ENCODE assay signal across 26 cellular contexts in the genomic region with DNA sequence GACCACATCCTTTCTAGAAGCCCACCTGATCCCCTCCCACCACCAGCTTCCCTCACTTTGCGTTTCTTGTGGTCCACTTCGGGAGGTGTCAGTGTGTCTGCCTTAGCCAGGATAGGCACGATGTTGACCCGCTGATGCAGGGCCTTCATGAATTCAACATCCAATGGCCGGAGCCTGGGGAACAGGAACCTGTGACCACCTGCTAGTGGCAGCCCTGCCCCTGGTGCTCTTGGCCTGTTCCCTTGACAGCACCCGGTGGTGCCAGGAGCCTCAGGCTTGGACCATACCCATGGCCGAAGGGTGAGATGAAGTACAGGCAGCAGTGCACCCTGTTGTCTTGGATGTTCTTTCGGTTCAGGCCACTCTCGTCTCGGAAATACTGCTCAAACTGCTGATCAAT. TPM values are rescaled to one million over a fixed set of nuclear protein-coding genes. Genes with fewer than 3 reads are reported as not detected.
"Had no signal": no experiment of that assay in that cellular context is flagged by ENCODE, and none has a peak within 500 bp of the region (broad histone marks: within the 10 kb centered on the region; RNA-seq: fewer than 3 reads in every experiment).

No MANE protein-coding gene starts in this region.

- FAIRE-seq: astrocyte, urothelium cell line had no signal

- H3K4me3 Mint-ChIP-seq: activated CD4-positive, alpha-beta T cell treated with anti-CD3 and anti-CD28 coated beads for 36 hours; activated naive CD8-positive, alpha-beta T cell; activated T-cell treated with anti-CD3 and anti-CD28 coated beads, Interleukin-2, amount 50 U/mL, for 24 hours; memory B cell had no signal

- H3K27ac ChIP-seq: foreskin keratinocyte, hepatocyte had no signal

- H3K9me3 Mint-ChIP-seq: activated B cell treated with CpG ODN at 0.5 μM for 24 hours; activated T-cell treated with anti-CD3 and anti-CD28 coated beads, Interleukin-2, amount 50 U/mL, for 24 hours; activated T-helper 2 cell treated with anti-CD3 and anti-CD28 coated beads, Interferon-gamma antibody, Interleukin-2, Interleukin-4, amounts not matched to agents 10 μg/mL and 5 μg/mL and 100 μg/mL, durations not matched to agents 14 hours and 24 hours and 36 hours; memory B cell had no signal

- H3K27me3 Mint-ChIP-seq: activated B cell treated with CpG ODN at 0.5 μM for 24 hours; activated CD4-positive, alpha-beta T cell treated with anti-CD3 and anti-CD28 coated beads for 36 hours; activated naive CD8-positive, alpha-beta T cell; activated T-cell treated with anti-CD3 and anti-CD28 coated beads, Interleukin-2, amount 50 U/mL, for 24 hours; memory B cell had no signal

- H3K36me3 Mint-ChIP-seq: activated naive CD8-positive, alpha-beta T cell; memory B cell had no signal

- DNase-seq: activated B cell treated with CpG ODN at 0.5 μM for 24 hours; activated CD4-positive, alpha-beta T cell treated with anti-CD3 and anti-CD28 coated beads for 36 hours; activated CD4-positive, alpha-beta T cell treated with anti-CD3 and anti-CD28 coated beads, Interleukin-2, amount 50 U/mL, for 4 hours; activated CD8-positive, alpha-beta memory T cell treated with anti-CD3 and anti-CD28 coated beads for 24 hours; activated CD8-positive, alpha-beta memory T cell treated with anti-CD3 and anti-CD28 coated beads, Interleukin-2, amount 50 U/mL, for 4 hours; activated naive CD4-positive, alpha-beta T cell; activated T-cell treated with anti-CD3 and anti-CD28 coated beads, Interleukin-2, amount 50 U/mL, for 24 hours; central memory CD4-positive, alpha-beta T cell; dermis blood vessel endothelial cell; effector memory CD4-positive, alpha-beta T cell; foreskin keratinocyte; stimulated activated CD4-positive, alpha-beta T cell treated with anti-CD3 and anti-CD28 coated beads, Interleukin-12 subunit alpha, Interleukin-12 subunit beta, amount 100 ng/mL, for 4 hours; stimulated activated CD4-positive, alpha-beta T cell treated with anti-CD3 and anti-CD28 coated beads, Interleukin-4, amount 100 ng/mL, for 4 hours; stimulated activated naive CD8-positive, alpha-beta T cell treated with anti-CD3 and anti-CD28 coated beads, Interleukin-15, Interleukin-2, amounts not matched to agents 100 U/mL and 50 U/mL, for 24 hours; T-helper 1 cell had no signal

- H3K27me3 ChIP-seq: foreskin keratinocyte, hepatocyte, tibial nerve had no signal

- H3K27ac Mint-ChIP-seq: activated CD4-positive, alpha-beta T cell treated with anti-CD3 and anti-CD28 coated beads for 36 hours; activated naive CD8-positive, alpha-beta T cell; activated T-helper 2 cell treated with anti-CD3 and anti-CD28 coated beads, Interferon-gamma antibody, Interleukin-2, Interleukin-4, amounts not matched to agents 10 μg/mL and 5 μg/mL and 100 μg/mL, durations not matched to agents 14 hours and 24 hours and 36 hours; memory B cell; progenitor cell of endocrine pancreas had no signal

- H3K4me3 ChIP-seq: hepatocyte, tibial nerve had no signal

- H3K9me3 ChIP-seq: tibial nerve had no signal

- H3K36me3 ChIP-seq: tibial nerve had no signal

RNA-seq across cellular contexts. Expression of gene HSF5, which starts 33.5 kb away (rescaled TPM):
- total RNA-seq: astrocyte, foreskin keratinocyte, myocyte, subcutaneous adipose tissue had no signal
- polyA plus RNA-seq: hepatocyte, liver had no signal
